In the genomic region with DNA sequence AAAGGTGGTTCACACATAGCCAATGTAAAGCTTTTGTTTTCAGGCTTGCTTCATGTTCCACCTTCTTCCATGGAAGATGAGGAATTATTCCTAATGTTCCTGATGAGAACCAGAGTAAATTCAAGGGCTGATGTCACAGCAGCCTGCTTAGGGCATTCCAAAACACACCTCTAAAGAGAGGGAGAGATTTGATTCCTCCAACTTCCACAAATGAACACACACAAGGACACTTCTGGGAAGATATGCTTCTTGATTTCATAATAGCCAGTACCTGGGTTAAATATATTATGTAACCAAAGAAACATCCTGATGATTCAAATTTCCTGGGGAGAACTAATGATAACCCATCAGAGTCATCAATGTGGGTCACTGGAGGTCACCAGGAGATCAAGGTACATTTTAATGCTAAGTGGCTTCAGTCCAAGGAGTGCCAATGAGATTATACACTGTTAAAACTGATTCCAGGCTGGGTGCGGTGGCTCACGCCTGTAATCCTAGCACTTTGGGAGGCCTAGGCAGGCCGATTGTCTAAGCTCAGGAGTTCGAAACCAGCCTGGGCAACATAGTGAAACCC, we compare ENCODE assay signal across 1 cellular context.
TF ChIP-seq lines count a peak whose summit lies in the region.

No MANE protein-coding gene starts in this region.

TF ChIP-seq in HCT116, 20 proteins besides CTCF, POLR2A, EP300 and RAD21:
- TF ChIP-seq JUND (IDR thresholded peaks at IDR 0.05) (no peak), FOSL1 (IDR thresholded peaks at IDR 0.05; ENCODE audit: low read depth) (0 out of 2 replicates have a peak, but pooled peaks have one; percentile 14)
